In genomic region chr3:53180305-53181023, GRCh38 we compare ENCODE assay signal across 1 cellular context.
TF ChIP-seq lines count a peak whose summit lies in the region.

No MANE protein-coding gene starts in this region.

TF ChIP-seq in IMR-90, 13 proteins besides CTCF, POLR2A, EP300 and RAD21 (continued from another document):
- TF ChIP-seq BHLHE40 (IDR thresholded peaks at IDR 0.05; ENCODE audit: low read depth, low read length) (no peak), CEBPB (IDR thresholded peaks at IDR 0.05; ENCODE audit: low read depth, low read length) (no peak), RCOR1 (IDR thresholded peaks at IDR 0.05; ENCODE audit: insufficient replicate concordance, low read length) (no peak)
